Comparison of ENCODE assay signal across 8 cellular contexts in the genomic region with DNA sequence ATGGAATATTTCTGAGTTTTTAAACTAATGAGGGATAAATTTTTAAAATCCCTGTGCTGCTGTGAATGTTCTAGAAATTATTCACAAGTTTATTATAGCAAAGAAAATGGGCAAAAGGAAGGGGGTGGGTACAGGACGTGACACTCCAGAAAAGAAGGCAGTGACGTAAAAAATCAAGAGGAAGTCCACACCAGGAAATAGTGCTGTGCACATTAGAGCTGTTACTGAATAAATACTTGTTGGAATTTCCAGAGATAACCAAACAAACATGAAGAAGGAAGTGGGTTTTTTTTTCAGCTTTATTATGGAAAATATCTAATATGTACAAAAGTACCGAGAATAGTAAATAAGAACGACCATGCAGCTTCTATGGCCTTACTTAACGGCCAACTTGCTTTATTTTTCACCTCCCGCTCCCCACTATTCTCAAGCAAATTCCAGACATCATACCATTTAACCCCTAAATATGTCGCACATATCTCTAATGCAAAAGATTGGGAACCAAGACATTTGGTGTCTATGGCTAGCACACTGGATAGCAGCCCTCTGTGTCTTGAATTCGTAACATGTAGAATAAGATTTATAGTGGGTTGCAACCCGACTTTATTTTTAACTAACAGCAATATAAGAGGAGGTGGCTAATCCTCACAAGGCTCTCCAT. TPM values are rescaled to one million over a fixed set of nuclear protein-coding genes. Genes with fewer than 3 reads are reported as not detected.
DNase-seq lines count a peak whose midpoint lies in the region; ATAC-seq, FAIRE-seq and TF ChIP-seq lines count a peak whose summit lies in the region.

No MANE protein-coding gene starts in this region.

- peak; percentile 32 for DNase-seq in GM04503 (ENCODE audit: low read depth)
- DNase-seq in HCT116 (ENCODE audit: low read depth, low spot score): peak; percentile 44
- DNase-seq in NCI-H2029 (lab: John Stamatoyannopoulos, UW): peak; percentile 55
- no peak for DNase-seq in activated CD8-positive, alpha-beta T cell treated with anti-CD3 and anti-CD28 coated beads for 36 hours
- DNase-seq in globus pallidus (ENCODE audit: low spot score): peak; percentile 46
- DNase-seq in pancreas: peak in 1 of 6 donors; percentile 24
- no peak for DNase-seq in T-helper 9 cell
- DNase-seq in stimulated activated CD4-positive, alpha-beta T cell treated with anti-CD3 and anti-CD28 coated beads, Interleukin-4, amount 100 ng/mL, for 24 hours: no peak

- H3K4me3 ChIP-seq in HCT116 (replicated peaks in 1 of 2; ENCODE audit: low read depth in 1 of 2, low read length in 2 of 2): peak overlapping the region; percentile 69 to 81
- peak overlapping the region; percentile 41 to 68 (median 54) for H3K4me3 ChIP-seq in pancreas

- WGBS in pancreas, 2 donors: 0 to 1% methylated on average over 9 of the region's 9 CpGs

- RAD21 ChIA-PET in HCT116 (lab: Charles Lee; ENCODE audit: low non-redundant PET in 1 of 2, low total read pairs in 2 of 2, uncharacterized antibody in 2 of 2, unreplicated experiment in 2 of 2): interaction anchor here in 1 of 2 experiments (0.6 kb wide), 1 partner anchor 831 kb away, joined by 5 read pairs; no protein-coding TSS in a partner anchor

- H3K27ac ChIP-seq in HCT116 (ENCODE audit: low read depth, low read length) (peak overlapping the region; percentile 77), pancreas (peak overlapping the region; percentile 82 to 98 (median 89))

- H3K9ac ChIP-seq in HCT116 (ENCODE audit: low read length): peak overlapping the region; percentile 63

- H3K36me3 ChIP-seq in HCT116 (ENCODE audit: control insufficient read depth in 1 of 2, insufficient read depth in 2 of 2, low read length in 2 of 2) (peaks cover 0 to 19% of the 10 kb centered on the region in 2 experiments; a peak in 2 of 4 replicates), pancreas (no peaks in the 10 kb centered on the region)

- peak overlapping the region; percentile 86 for H3K4me3 Mint-ChIP-seq in activated CD8-positive, alpha-beta T cell treated with anti-CD3 and anti-CD28 coated beads for 36 hours

- POLR2A ChIA-PET in HCT116 (lab: Charles Lee): interaction anchor here (1.1 kb wide), 1 partner anchor 11 kb away, joined by 3 read pairs; no protein-coding TSS in a partner anchor
- POLR2A ChIA-PET in activated CD8-positive, alpha-beta T cell treated with anti-CD3 and anti-CD28 coated beads for 36 hours (lab: Charles Lee): interaction anchor here (0.7 to 8.2 kb wide), 8 partner anchors 8 to 37 kb away, joined by 3 to 155 read pairs (median 26); a partner anchor contains a TSS

- H3K4me1 ChIP-seq in HCT116 (ENCODE audit: control insufficient read depth in 1 of 2, insufficient read depth in 2 of 2, low read length in 2 of 2) (peaks cover 10 to 21% of the 10 kb centered on the region in 2 experiments), pancreas (peaks cover 18 to 35% (median 23%) of the 10 kb centered on the region in 3 donors)

- peak overlapping the region; percentile 97 for H3K27ac Mint-ChIP-seq in activated CD8-positive, alpha-beta T cell treated with anti-CD3 and anti-CD28 coated beads for 36 hours

- H3K4me2 ChIP-seq in HCT116 (ENCODE audit: low read length): peak overlapping the region; percentile 83

- intact Hi-C loops in HCT116 (cut with micrococcal nuclease): loop anchor here (2.0 kb wide), 1 partner anchor 35 kb away; a partner anchor contains a TSS
- intact Hi-C loops in activated CD8-positive, alpha-beta T cell treated with anti-CD3 and anti-CD28 coated beads for 36 hours (cut with micrococcal nuclease): loop anchor here (5.0 kb wide), 1 partner anchor 35 kb away; a partner anchor contains a TSS
- intact Hi-C loops in pancreas (cut with DNase I): no loop called here

- peaks cover 3% of the 10 kb centered on the region; the same call in 1 of the 2 replicates for H4K20me1 ChIP-seq in HCT116 (ENCODE audit: insufficient read depth)

- H3K27me3 ChIP-seq in HCT116 (ENCODE audit: insufficient read depth, low read length) (no peaks in the 10 kb centered on the region), pancreas (no peaks in the 10 kb centered on the region)

- CTCF ChIA-PET in HCT116 (lab: Charles Lee): interaction anchor here (1.3 kb wide), 1 partner anchor 14 kb away, joined by 3 read pairs; no protein-coding TSS in a partner anchor
- CTCF ChIA-PET in activated CD8-positive, alpha-beta T cell treated with anti-CD3 and anti-CD28 coated beads for 36 hours (lab: Charles Lee): interaction anchor here (0.6 to 4.6 kb wide), 6 partner anchors 15 to 46 kb away, joined by 3 to 27 read pairs (median 6); no protein-coding TSS in a partner anchor

- peak; percentile 82 for FAIRE-seq in pancreas (lab: Jason Lieb, UNC)

- H3K9me2 ChIP-seq in HCT116 (ENCODE audit: insufficient read depth): no peaks in the 10 kb centered on the region

- peaks cover 41% of the 10 kb centered on the region for H3K36me3 Mint-ChIP-seq in activated CD8-positive, alpha-beta T cell treated with anti-CD3 and anti-CD28 coated beads for 36 hours (ENCODE audit: low read depth)

- TF ChIP-seq CTCF in HCT116 (IDR thresholded peaks at IDR 0.05 in 2 of 3, conservative IDR thresholded peaks at IDR 0.05 in 1 of 3; ENCODE audit: borderline replicate concordance in 1 of 3, insufficient read depth in 1 of 3, low read depth in 2 of 3, low read length in 2 of 3) (no peak), pancreas (IDR thresholded peaks at IDR 0.05) (no peak)
- TF ChIP-seq CTCF in activated CD8-positive, alpha-beta T cell treated with anti-CD3 and anti-CD28 coated beads for 36 hours (IDR thresholded peaks at IDR 0.05): no peak

- H3K27me3 Mint-ChIP-seq in activated CD8-positive, alpha-beta T cell treated with anti-CD3 and anti-CD28 coated beads for 36 hours: no peaks in the 10 kb centered on the region

- H3K9me3 Mint-ChIP-seq in activated CD8-positive, alpha-beta T cell treated with anti-CD3 and anti-CD28 coated beads for 36 hours: no peaks in the 10 kb centered on the region

- no peak overlapping the region for H2AFZ ChIP-seq in HCT116 (ENCODE audit: low read depth, low read length, poor library complexity, severe bottlenecking)

- peaks cover 43% of the 10 kb centered on the region for H3K79me2 ChIP-seq in HCT116 (ENCODE audit: insufficient read depth, low read length)

- peak; percentile 44 for ATAC-seq in HCT116
- ATAC-seq in activated CD8-positive, alpha-beta T cell treated with anti-CD3 and anti-CD28 coated beads for 36 hours: peak; percentile 28
- peak; percentile 47 to 74 (median 60) for ATAC-seq in pancreas

- H3K9me3 ChIP-seq in HCT116 (ENCODE audit: control insufficient read depth in 1 of 2, insufficient read depth in 1 of 2, low read depth in 1 of 2, low read length in 2 of 2): no peaks in the 10 kb centered on the region
- no peaks in the 10 kb centered on the region for H3K9me3 ChIP-seq in pancreas

- no peak for TF ChIP-seq POLR2A in HCT116 (IDR thresholded peaks at IDR 0.05; ENCODE audit: borderline replicate concordance, extremely low read depth, insufficient read depth, insufficient read length)

- TF ChIP-seq RAD21 in HCT116 (IDR thresholded peaks at IDR 0.05; ENCODE audit: low read depth): no peak

- TSS peak; percentile 93 for BruUV-seq in HCT116 (replicated peaks; lab: Mats Ljungman, UMichigan)

- H3K4me1 Mint-ChIP-seq in activated CD8-positive, alpha-beta T cell treated with anti-CD3 and anti-CD28 coated beads for 36 hours (ENCODE audit: low read depth): peaks cover 42% of the 10 kb centered on the region

TF ChIP-seq in HCT116, 20 proteins besides CTCF, POLR2A, EP300 and RAD21:
- TF ChIP-seq ZFX (IDR thresholded peaks at IDR 0.05) (no peak), TCF7L2 (IDR thresholded peaks at IDR 0.05; ENCODE audit: borderline replicate concordance, extremely low read depth, insufficient read depth, insufficient read length) (no peak), SIN3A (IDR thresholded peaks at IDR 0.05; ENCODE audit: low read depth) (peak; percentile 43; the same call in 1 of the 2 replicates), EZH2 (IDR thresholded peaks at IDR 0.05) (no peak), ELF1 (IDR thresholded peaks at IDR 0.05; ENCODE audit: borderline replicate concordance, low read depth) (peak; percentile 63), SP1 (IDR thresholded peaks at IDR 0.05; ENCODE audit: low read depth) (peak; percentile 50), FOSL1 (IDR thresholded peaks at IDR 0.05; ENCODE audit: low read depth) (peak; percentile 21; the same call in 1 of the 2 replicates), ZNF274 (IDR thresholded peaks at IDR 0.05; ENCODE audit: low read depth, low read length) (no peak), JUND (IDR thresholded peaks at IDR 0.05) (peak; percentile 20; the same call in 1 of the 2 replicates)
- TF ChIP-seq, protein P1, sequence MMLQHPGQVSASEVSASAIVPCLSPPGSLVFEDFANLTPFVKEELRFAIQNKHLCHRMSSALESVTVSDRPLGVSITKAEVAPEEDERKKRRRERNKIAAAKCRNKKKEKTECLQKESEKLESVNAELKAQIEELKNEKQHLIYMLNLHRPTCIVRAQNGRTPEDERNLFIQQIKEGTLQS (IDR thresholded peaks at IDR 0.05): no peak

RNA-seq across cellular contexts. Expression of a gene that starts 0.6 kb away (rescaled TPM):
- total RNA-seq in HCT116 (2021; ENCODE audit: unreplicated experiment) (194 TPM), pancreas (10 to 100 TPM; 48.1 to 64.1 (median 60.7) TPM)
- 77.1 and 115 TPM in 2 replicates for polyA plus RNA-seq in HCT116 (2012)
- total RNA-seq in activated CD8-positive, alpha-beta T cell treated with anti-CD3 and anti-CD28 coated beads for 36 hours: 100 to 1,000 TPM; 324 to 332 TPM
- polyA plus RNA-seq in pancreas: 100 to 1,000 TPM; 101 to 115 TPM

RNA-seq across cellular contexts. Expression of a gene that starts 34.7 kb away (rescaled TPM):
- 23.5 TPM for total RNA-seq in HCT116 (2021; ENCODE audit: unreplicated experiment)
- 7.3 and 10.6 TPM in 2 replicates for polyA plus RNA-seq in HCT116 (2012)
- total RNA-seq in activated CD8-positive, alpha-beta T cell treated with anti-CD3 and anti-CD28 coated beads for 36 hours: 10 to 100 TPM; 62.5 to 68.4 TPM
- 10 to 100 TPM; 23.1 to 51.7 (median 29.8) TPM for total RNA-seq in pancreas
- 10 to 100 TPM; 14.5 to 20.0 TPM for polyA plus RNA-seq in pancreas

Comparison
In these comparisons a context has a peak if more than half of its experiments do, and no peak if none do; other contexts are left out.
1. DNase-seq: peak in GM04503 (single experiment), HCT116 (single experiment), NCI-H2029 (single experiment) and globus pallidus (single experiment); none in activated CD8-positive, alpha-beta T cell treated with anti-CD3 and anti-CD28 coated beads for 36 hours (single experiment), T-helper 9 cell (single experiment) and stimulated activated CD4-positive, alpha-beta T cell treated with anti-CD3 and anti-CD28 coated beads, Interleukin-4, amount 100 ng/mL, for 24 hours (single experiment).
2. intact Hi-C loops: an anchor here in HCT116 (2.0 kb wide) and activated CD8-positive, alpha-beta T cell treated with anti-CD3 and anti-CD28 coated beads for 36 hours (5.0 kb wide); none called in pancreas.
3. Peak in every context shown above with its lines, with median percentiles within 50 percentile points of each other: ATAC-seq.